ENCODE assay signal across 12 cellular contexts in the genomic region with DNA sequence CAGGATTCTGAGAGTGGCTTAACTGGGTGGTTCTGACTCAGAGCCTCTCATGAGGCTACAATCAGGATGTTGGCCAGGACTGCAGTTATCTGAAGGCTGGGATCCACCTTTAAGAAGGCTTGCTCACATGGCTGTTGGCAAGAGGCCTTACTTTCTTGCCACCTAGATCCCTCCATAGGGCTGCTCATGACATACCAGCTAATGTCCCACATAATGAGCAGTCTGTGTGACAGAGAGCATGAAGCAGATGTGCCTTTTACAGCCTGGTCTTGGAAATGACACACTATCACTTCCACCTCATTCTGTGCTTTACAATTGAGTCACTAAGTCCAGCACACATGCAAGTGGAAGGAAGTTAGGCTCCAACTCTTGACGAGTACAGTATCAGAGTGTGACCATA. TPM values are rescaled to one million over a fixed set of nuclear protein-coding genes. Genes with fewer than 3 reads are reported as not detected.
DNase-seq lines count a peak whose midpoint lies in the region; ATAC-seq and TF ChIP-seq lines count a peak whose summit lies in the region.
"Had no signal": no experiment of that assay in that cellular context is flagged by ENCODE, and none has a peak within 500 bp of the region (broad histone marks: within the 10 kb centered on the region; RNA-seq: fewer than 3 reads in every experiment).

No MANE protein-coding gene starts in this region.

- H2AFZ ChIP-seq in H9 (ENCODE audit: low read length): no peak overlapping the region

- no peak overlapping the region for H3K23ac ChIP-seq in H9 (ENCODE audit: insufficient read length, low read depth, low read length)

- H2BK15ac ChIP-seq in H9 (ENCODE audit: low read depth, low read length): no peak overlapping the region

- H3K27me3 ChIP-seq in H9 (ENCODE audit: insufficient read depth, low read length): no peaks in the 10 kb centered on the region
- H3K27me3 ChIP-seq in right cardiac atrium (ENCODE audit: control insufficient read depth, insufficient read depth): no peaks in the 10 kb centered on the region

- H2BK120ac ChIP-seq in H9 (ENCODE audit: low read depth, low read length, poor library complexity, severe bottlenecking): no peak overlapping the region

- TF ChIP-seq CTCF in type B pancreatic cell (conservative IDR thresholded peaks at IDR 0.05) (no peak), H9 (conservative IDR thresholded peaks at IDR 0.05) (no peak)

- H3K9me3 ChIP-seq in H9 (ENCODE audit: control insufficient read depth, low read depth, low read length): no peaks in the 10 kb centered on the region
- H3K9me3 ChIP-seq in right cardiac atrium (ENCODE audit: control insufficient read depth, low read length): no peaks in the 10 kb centered on the region
- H3K9me3 ChIP-seq: prostate gland had no signal

- H3K56ac ChIP-seq in H9 (ENCODE audit: insufficient read length, low read depth, low read length): no peak overlapping the region

- WGBS in H9 (ENCODE audit: extremely low coverage, insufficient read length, low lambda C conversion rate): no CpG with 5 or more reads among the region's 1 CpG
- WGBS in right cardiac atrium: 22% methylated on average over 1 of the region's 1 CpG

- H3K4me1 Mint-ChIP-seq in type B pancreatic cell (ENCODE audit: unreplicated experiment): no peaks in the 10 kb centered on the region
- 0 out of 4 replicates have a peak, but pooled peaks cover 0 to 3% of the 10 kb centered on the region in 2 experiments for H3K4me1 Mint-ChIP-seq in H9

- H3K79me2 ChIP-seq in H9 (ENCODE audit: insufficient read depth, low read length): no peaks in the 10 kb centered on the region

- H2BK12ac ChIP-seq in H9 (ENCODE audit: insufficient read length, low read depth, low read length): no peak overlapping the region

- H3K4me3 Mint-ChIP-seq in type B pancreatic cell: no peak overlapping the region
- H3K4me3 Mint-ChIP-seq in H9: no peak overlapping the region

- H3K36me3 Mint-ChIP-seq in type B pancreatic cell (peaks cover 2% of the 10 kb centered on the region), H9 (ENCODE audit: insufficient read depth in 1 of 3, low read depth in 3 of 3) (peaks cover 1 to 7% (median 6%) of the 10 kb centered on the region in 3 experiments)

- H2BK20ac ChIP-seq in H9 (ENCODE audit: low read depth, low read length, poor library complexity, severe bottlenecking): no peak overlapping the region

- H2BK5ac ChIP-seq in H9 (ENCODE audit: insufficient read length, low read length): no peak overlapping the region

- no peak overlapping the region for H2AK5ac ChIP-seq in H9 (ENCODE audit: insufficient read length, low read length)

- H3K27ac ChIP-seq in H9 (ENCODE audit: insufficient read length, low read depth, low read length) (no peak overlapping the region), right cardiac atrium (ENCODE audit: low read length) (no peak overlapping the region)
- H3K27ac ChIP-seq: prostate gland had no signal

- H3K4me1 ChIP-seq in H9 (ENCODE audit: insufficient read depth, low read length): no peaks in the 10 kb centered on the region
- no peaks in the 10 kb centered on the region for H3K4me1 ChIP-seq in right cardiac atrium (ENCODE audit: control insufficient read depth, insufficient read depth, low read length)
- H3K4me1 ChIP-seq: prostate gland had no signal

- H4K91ac ChIP-seq in H9 (ENCODE audit: insufficient read length, low read depth, low read length): no peak overlapping the region

- H3K9me3 Mint-ChIP-seq in type B pancreatic cell: no peaks in the 10 kb centered on the region
- peaks cover 51 to 64% of the 10 kb centered on the region in 2 experiments for H3K9me3 Mint-ChIP-seq in H9

- peak; percentile 17 for DNase-seq in GM04503 (ENCODE audit: low read depth)
- peak; percentile 47 for DNase-seq in LHCN-M2 (ENCODE audit: low read depth)
- DNase-seq in dermis blood vessel endothelial cell: peak; percentile 82
- no peak for DNase-seq in type B pancreatic cell (ENCODE audit: extremely low spot score, unreplicated experiment)
- no peak for DNase-seq in H9
- DNase-seq in stimulated activated CD4-positive, alpha-beta T cell treated with anti-CD3 and anti-CD28 coated beads, Interleukin-4, amount 100 ng/mL, for 4 hours: no peak
- DNase-seq in right cardiac atrium: no peak
- DNase-seq: left colon; OCI-M1; stimulated activated CD8-positive, alpha-beta memory T cell treated with anti-CD3 and anti-CD28 coated beads, Interleukin-4, amount 100 ng/mL, for 48 hours had no signal

- no peak overlapping the region for H3T11ph ChIP-seq in H9 (ENCODE audit: low read length)

- H3K14ac ChIP-seq in H9 (ENCODE audit: insufficient read depth, low read length): no peak overlapping the region

- H3K27ac Mint-ChIP-seq in type B pancreatic cell (no peak overlapping the region), H9 (no peak overlapping the region)

- H3K4me2 ChIP-seq in H9 (ENCODE audit: insufficient read depth, insufficient read length, low read length): no peak overlapping the region

- ATAC-seq in GM19043 (IDR thresholded peaks at IDR 0.05; ENCODE audit: low read depth, unreplicated experiment): peak; percentile 41
- ATAC-seq in right cardiac atrium: no peak
- ATAC-seq: left colon had no signal

- H4K20me1 ChIP-seq in H9 (ENCODE audit: control insufficient read depth, insufficient read depth, insufficient read length): no peaks in the 10 kb centered on the region

- no peak overlapping the region for H3K18ac ChIP-seq in H9 (ENCODE audit: insufficient read length, low read depth, low read length)

- intact Hi-C loops in right cardiac atrium (cut with DNase I): no loop called here

- H3K27me3 Mint-ChIP-seq in type B pancreatic cell (no peaks in the 10 kb centered on the region), H9 (ENCODE audit: low read depth) (no peaks in the 10 kb centered on the region; the same call in none of the 2 replicates)

- no peak overlapping the region for H4K5ac ChIP-seq in H9 (ENCODE audit: insufficient read length, low read depth, low read length)

- no peak overlapping the region for H3K4ac ChIP-seq in H9 (ENCODE audit: low read depth, low read length)

- H3K4me3 ChIP-seq in right cardiac atrium (ENCODE audit: low read length): no peak overlapping the region
- H3K4me3 ChIP-seq: prostate gland had no signal

- peaks cover 4% of the 10 kb centered on the region for H3K23me2 ChIP-seq in H9 (ENCODE audit: insufficient read length, low read depth, low read length, poor library complexity, severe bottlenecking)

- no peak overlapping the region for H4K8ac ChIP-seq in H9 (replicated peaks; ENCODE audit: insufficient read length, low read depth, low read length)

- no peak overlapping the region for H3K9ac ChIP-seq in H9 (ENCODE audit: extremely low read depth, insufficient read length, low read length)

- no peaks in the 10 kb centered on the region for H3K79me1 ChIP-seq in H9 (ENCODE audit: insufficient read depth, low read depth, low read length, poor library complexity, severe bottlenecking)

RNA-seq across cellular contexts. Expression of a gene that starts 4.3 kb away (rescaled TPM):
- total RNA-seq in LHCN-M2 (2014; rRNA removed): 162 and 170 TPM in 2 replicates
- polyA plus RNA-seq in LHCN-M2 (2012): 368 TPM
- total RNA-seq in dermis blood vessel endothelial cell: 121 and 148 TPM in 2 replicates
- total RNA-seq in type B pancreatic cell (ENCODE audit: low replicate concordance): 131 and 178 TPM in 2 replicates
- total RNA-seq in H9 (2021): 259 and 264 TPM in 2 replicates
- total RNA-seq in right cardiac atrium: 100 to 1,000 TPM; 100 to 221 (median 129) TPM
- polyA plus RNA-seq in right cardiac atrium: 71.4 TPM

RNA-seq across cellular contexts. Expression of a gene that starts 27.3 kb away (rescaled TPM):
- total RNA-seq in LHCN-M2 (2014; rRNA removed): 131 and 133 TPM in 2 replicates
- polyA plus RNA-seq in LHCN-M2 (2012): 161 TPM
- total RNA-seq in dermis blood vessel endothelial cell: 137 and 143 TPM in 2 replicates
- 80.2 and 96.1 TPM in 2 replicates for total RNA-seq in type B pancreatic cell (ENCODE audit: low replicate concordance)
- total RNA-seq in H9 (2021): 29.4 and 30.0 TPM in 2 replicates
- 100 to 1,000 TPM; 162 to 184 (median 166) TPM for total RNA-seq in right cardiac atrium
- polyA plus RNA-seq in right cardiac atrium: 173 TPM

RNA-seq across cellular contexts. Expression of a gene that starts 30.4 kb away (rescaled TPM):
- 9.2 and 9.7 TPM in 2 replicates for total RNA-seq in LHCN-M2 (2014; rRNA removed)
- 17.0 TPM for polyA plus RNA-seq in LHCN-M2 (2012)
- 7.8 and 11.6 TPM in 2 replicates for total RNA-seq in dermis blood vessel endothelial cell
- 10.6 and 12.8 TPM in 2 replicates for total RNA-seq in type B pancreatic cell (ENCODE audit: low replicate concordance)
- total RNA-seq in H9 (2021): 9.6 and 10.2 TPM in 2 replicates
- total RNA-seq in right cardiac atrium: 10 to 100 TPM; 16.9 to 22.4 (median 18.5) TPM
- polyA plus RNA-seq in right cardiac atrium: 8.0 TPM

RNA-seq across cellular contexts. Expression of a gene that starts 48.4 kb away (rescaled TPM):
- total RNA-seq in LHCN-M2 (2014; rRNA removed): 37.7 and 41.8 TPM in 2 replicates
- 108 TPM for polyA plus RNA-seq in LHCN-M2 (2012)
- 118 and 126 TPM in 2 replicates for total RNA-seq in dermis blood vessel endothelial cell
- total RNA-seq in type B pancreatic cell (ENCODE audit: low replicate concordance): 79.8 and 95.9 TPM in 2 replicates
- total RNA-seq in H9 (2021): 117 and 124 TPM in 2 replicates
- 10 to 100 TPM; 74.8 to 93.4 (median 83.0) TPM for total RNA-seq in right cardiac atrium
- polyA plus RNA-seq in right cardiac atrium: 118 TPM

Comparison
In these comparisons a context has a peak if more than half of its experiments do, and no peak if none do; other contexts are left out.
1. DNase-seq: peak in GM04503 (single experiment), LHCN-M2 (single experiment) and dermis blood vessel endothelial cell (single experiment); none in type B pancreatic cell (single experiment), H9 (single experiment), stimulated activated CD4-positive, alpha-beta T cell treated with anti-CD3 and anti-CD28 coated beads, Interleukin-4, amount 100 ng/mL, for 4 hours (0 of 2) and right cardiac atrium (0 of 3).